Comparison of ENCODE assay signal across 17 cellular contexts in the genomic region with DNA sequence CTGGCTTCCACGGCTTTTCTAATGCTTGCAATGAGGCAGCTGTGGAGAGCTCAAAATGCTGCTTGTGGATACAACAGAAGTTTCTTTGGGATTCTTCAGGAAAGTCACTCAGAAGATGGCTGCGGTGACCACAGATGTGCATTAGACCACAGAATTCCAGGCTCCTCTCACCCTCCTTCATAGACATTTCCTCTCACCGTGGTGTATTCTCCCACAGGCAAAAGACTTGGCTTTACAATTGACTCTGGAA.
DNase-seq lines count a peak whose midpoint lies in the region; ATAC-seq, FAIRE-seq and TF ChIP-seq lines count a peak whose summit lies in the region.
"Had no signal": no experiment of that assay in that cellular context is flagged by ENCODE, and none has a peak within 500 bp of the region (broad histone marks: within the 10 kb centered on the region; RNA-seq: fewer than 3 reads in every experiment).

No MANE protein-coding gene starts in this region.

- TF ChIP-seq CTCF in GM23338 (conservative IDR thresholded peaks at IDR 0.05; ENCODE audit: low read depth in 2 of 2) (no peak), H1 (IDR thresholded peaks at IDR 0.05; ENCODE audit: control extremely low read depth in 1 of 3, insufficient read depth in 1 of 3, low read depth in 1 of 3, low read length in 3 of 3) (no peak), neural cell (IDR thresholded peaks at IDR 0.05; ENCODE audit: poor library complexity, severe bottlenecking) (no peak), foreskin fibroblast (IDR thresholded peaks at IDR 0.05; ENCODE audit: low read depth, low read length) (no peak)

- peak overlapping the region; percentile 84; the same call in 1 of the 2 replicates for H3K18ac ChIP-seq in H1 (ENCODE audit: extremely low read depth, low read length)

- H3K14ac ChIP-seq in H1 (ENCODE audit: insufficient read length) = no peak overlapping the region

- H3K27ac ChIP-seq in GM23338 (ENCODE audit: low read depth) = peak overlapping the region; percentile 88
- H3K27ac ChIP-seq in H1 (ENCODE audit: low read depth, low read length) = 0 out of 2 replicates have a peak overlapping the region, but pooled peaks have one; percentile 30
- H3K27ac ChIP-seq in neural cell (ENCODE audit: low read length) = peak overlapping the region; percentile 14
- H3K27ac ChIP-seq: 22Rv1, GM23248 had no signal

- H3K79me1 ChIP-seq in H1 (ENCODE audit: low read depth, low read length) = no peaks in the 10 kb centered on the region

- H3K4ac ChIP-seq in H1 (replicated peaks; ENCODE audit: insufficient read length, low read depth, low read length) = no peak overlapping the region

- TF ChIP-seq RAD21 in H1 (IDR thresholded peaks at IDR 0.05 in 1 of 2, conservative IDR thresholded peaks at IDR 0.05 in 1 of 2; ENCODE audit: low read depth in 2 of 2, low read length in 2 of 2) = no peak
- TF ChIP-seq RAD21 in neural cell (conservative IDR thresholded peaks at IDR 0.05) = no peak

- H3K9me3 Mint-ChIP-seq in GM23338 = no peaks in the 10 kb centered on the region
- H3K9me3 Mint-ChIP-seq: CD8-positive, alpha-beta T cell had no signal

- peak overlapping the region; percentile 90 for H3K27ac Mint-ChIP-seq in GM23338
- no peak overlapping the region for H3K27ac Mint-ChIP-seq in T-helper 17 cell
- H3K27ac Mint-ChIP-seq: CD14-positive monocyte; CD8-positive, alpha-beta T cell had no signal

- H3K23ac ChIP-seq in H1 (ENCODE audit: insufficient read length) = no peak overlapping the region

- no peak overlapping the region for H2BK20ac ChIP-seq in H1 (ENCODE audit: low read length)

- DNase-seq in GM23338 (ENCODE audit: low spot score) (peak; percentile 31), RPMI7951 (ENCODE audit: low read depth) (peak; percentile 33), H1 (ENCODE audit: low read depth in 1 of 2, low spot score in 2 of 2) (no peak), DMS153 (lab: John Stamatoyannopoulos, UW) (no peak), foreskin fibroblast (no peak), T-helper 17 cell (no peak)
- DNase-seq: CD8-positive, alpha-beta T cell; COR-L47; DND-41; GDM1; GM23248 had no signal

- H3K4me2 ChIP-seq in GM23338 = peak overlapping the region; percentile 71
- peak overlapping the region; percentile 35 to 50; a peak in 3 of 4 replicates for H3K4me2 ChIP-seq in H1 (ENCODE audit: insufficient read depth in 1 of 2, low read depth in 2 of 2, low read length in 2 of 2)
- no peak overlapping the region for H3K4me2 ChIP-seq in neural cell (ENCODE audit: low read length)

- H3K4me1 ChIP-seq in GM23338 (ENCODE audit: insufficient read depth) (peaks cover 80% of the 10 kb centered on the region), H1 (replicated peaks in 1 of 4; ENCODE audit: control insufficient read depth in 3 of 4, insufficient read depth in 4 of 4, low read length in 3 of 4) (peaks cover 7 to 39% (median 22%) of the 10 kb centered on the region in 4 experiments)

- WGBS in H1 (ENCODE audit: extremely low coverage in 1 of 2, insufficient coverage in 1 of 2, insufficient read length in 1 of 2, insufficient replicate concordance in 2 of 2, low coverage in 1 of 2, low lambda C conversion rate in 2 of 2, missing lambda C conversion rate in 1 of 2), 2 experiments = 31% methylated on average over 3 of the region's 3 CpGs; no CpG with 5 or more reads in 1 of the 2 experiments

- CTCF ChIA-PET in H1 (lab: Charles Lee; ENCODE audit: partially characterized antibody) = interaction anchor here (0.6 to 1.3 kb wide), 4 partner anchors 26 to 1254 kb away, joined by 3 read pairs; no protein-coding TSS in a partner anchor

- POLR2A ChIA-PET in H1 (lab: Charles Lee; ENCODE audit: partially characterized antibody) = interaction anchor here (1.0 kb wide), 1 partner anchor 13 kb away, joined by 3 read pairs; no protein-coding TSS in a partner anchor

- H3K56ac ChIP-seq in H1 (replicated peaks; ENCODE audit: insufficient read length, low read depth, low read length) = no peak overlapping the region

- H3K36me3 Mint-ChIP-seq in GM23338 (ENCODE audit: low read depth) (peaks cover 10% of the 10 kb centered on the region; the same call in 2 of the 3 replicates), T-helper 17 cell (ENCODE audit: low read depth) (no peaks in the 10 kb centered on the region)
- H3K36me3 Mint-ChIP-seq: CD14-positive monocyte; CD8-positive, alpha-beta T cell had no signal

- no peak overlapping the region for H2BK15ac ChIP-seq in H1 (ENCODE audit: low read length)

- H3K9me3 ChIP-seq in H1 (ENCODE audit: insufficient read depth in 2 of 2, low read depth in 1 of 2, low read length in 1 of 2) (no peaks in the 10 kb centered on the region), neural cell (ENCODE audit: low read length) (no peaks in the 10 kb centered on the region), T-helper 17 cell (ENCODE audit: control insufficient read depth, low read length, poor library complexity, severe bottlenecking) (no peaks in the 10 kb centered on the region)
- H3K9me3 ChIP-seq: HAP-1 had no signal

- H3K27me3 ChIP-seq in GM23338 (ENCODE audit: insufficient read depth) (no peaks in the 10 kb centered on the region), H1 (replicated peaks in 1 of 4; ENCODE audit: control insufficient read depth in 3 of 4, extremely low read depth in 1 of 4, insufficient read depth in 3 of 4, low read length in 3 of 4) (no peaks in the 10 kb centered on the region), neural cell (ENCODE audit: insufficient read depth, low read depth, low read length) (no peaks in the 10 kb centered on the region)

- TF ChIP-seq EP300 in H1 (IDR thresholded peaks at IDR 0.05; ENCODE audit: borderline replicate concordance in 1 of 2, low read depth in 2 of 2, low read length in 2 of 2) (no peak), neural cell (conservative IDR thresholded peaks at IDR 0.05; ENCODE audit: poor library complexity, severe bottlenecking) (no peak)

- no peak overlapping the region for H2AFZ ChIP-seq in GM23338
- no peak overlapping the region for H2AFZ ChIP-seq in H1 (ENCODE audit: low read length)
- H2AFZ ChIP-seq in neural cell (ENCODE audit: low read depth, low read length) = no peak overlapping the region
- H2AFZ ChIP-seq: GM23248 had no signal

- peak overlapping the region; percentile 69; the same call in 1 of the 2 replicates for H2AK5ac ChIP-seq in H1 (ENCODE audit: low read depth, low read length)

- peak overlapping the region; percentile 10 for H4K5ac ChIP-seq in H1 (ENCODE audit: insufficient read length, low read depth, low read length)

- H4K20me1 ChIP-seq in GM23338 (replicated peaks; ENCODE audit: insufficient read depth) (no peaks in the 10 kb centered on the region), H1 (replicated peaks in 1 of 2; ENCODE audit: control insufficient read depth in 1 of 2, insufficient read depth in 2 of 2, low read length in 2 of 2) (no peaks in the 10 kb centered on the region), neural cell (ENCODE audit: insufficient read depth) (no peaks in the 10 kb centered on the region)

- H3K4me1 Mint-ChIP-seq in GM23338 (peaks cover 71% of the 10 kb centered on the region), T-helper 17 cell (no peaks in the 10 kb centered on the region)

- H3K4me3 Mint-ChIP-seq in GM23338 (no peak overlapping the region), T-helper 17 cell (no peak overlapping the region)
- H3K4me3 Mint-ChIP-seq: CD14-positive monocyte; CD8-positive, alpha-beta T cell had no signal

- peaks cover 4% of the 10 kb centered on the region for H3K27me3 Mint-ChIP-seq in GM23338 (ENCODE audit: insufficient read depth, low read depth, poor library complexity)
- peaks cover 9% of the 10 kb centered on the region for H3K27me3 Mint-ChIP-seq in T-helper 17 cell

- H3K9ac ChIP-seq in H1 (replicated peaks in 1 of 4; ENCODE audit: extremely low read depth in 1 of 4, low read depth in 3 of 4, low read length in 3 of 4) = no peak overlapping the region
- no peak overlapping the region for H3K9ac ChIP-seq in neural cell (ENCODE audit: low read length)
- H3K9ac ChIP-seq: GM23248 had no signal

- peak overlapping the region; percentile 92 for H4K91ac ChIP-seq in H1 (replicated peaks; ENCODE audit: insufficient read length, low read length)

- H2BK120ac ChIP-seq in H1 (replicated peaks; ENCODE audit: low read depth, low read length) = peak overlapping the region; percentile 34

- H4K8ac ChIP-seq in H1 (ENCODE audit: extremely low read depth, insufficient read depth, low read length) = no peak overlapping the region

- peak overlapping the region; percentile 55; the same call in 1 of the 2 replicates for H2BK5ac ChIP-seq in H1 (ENCODE audit: low read depth, low read length)

- 0 out of 2 replicates have a peak overlapping the region, but pooled peaks have one; percentile 86 for H2BK12ac ChIP-seq in H1 (ENCODE audit: low read depth, low read length)

- H3K36me3 ChIP-seq in GM23338 (ENCODE audit: insufficient read depth) = no peaks in the 10 kb centered on the region; the same call in 1 of the 2 replicates
- H3K36me3 ChIP-seq in H1 (ENCODE audit: control insufficient read depth in 2 of 4, insufficient read depth in 4 of 4, low read length in 3 of 4) = no peaks in the 10 kb centered on the region
- H3K36me3 ChIP-seq in neural cell (ENCODE audit: insufficient read depth, low read length) = no peaks in the 10 kb centered on the region
- H3K36me3 ChIP-seq: HAP-1 had no signal

- H3K4me3 ChIP-seq in GM23338 (peak overlapping the region; percentile 25), H1 (ENCODE audit: extremely low read depth in 1 of 4, insufficient read depth in 2 of 4, low read depth in 3 of 4, low read length in 4 of 4) (peak overlapping the region in 1 of 4 experiments; percentile 29; a peak in 1 of 8 replicates), neural cell (ENCODE audit: low read length) (no peak overlapping the region), foreskin fibroblast (ENCODE audit: low read depth in 1 of 2, low read length in 2 of 2) (no peak overlapping the region)
- H3K4me3 ChIP-seq: GM23248, HAP-1, K562 had no signal

- no peak for TF ChIP-seq POLR2A in H1 (IDR thresholded peaks at IDR 0.05; ENCODE audit: control extremely low read depth in 1 of 2, low read depth in 2 of 2, low read length in 2 of 2)

- no peak for FAIRE-seq in H1 (lab: Jason Lieb, UNC)
- FAIRE-seq: D721Med, K562 had no signal

- ATAC-seq in GM23338 (peak; percentile 17), T-helper 17 cell (no peak)
- ATAC-seq: CD8-positive, alpha-beta T cell; K562 had no signal

- peaks cover 5% of the 10 kb centered on the region; the same call in 1 of the 2 replicates for H3K9me2 ChIP-seq in GM23338 (ENCODE audit: insufficient read depth)
- no peaks in the 10 kb centered on the region for H3K9me2 ChIP-seq in neural cell (ENCODE audit: insufficient read depth, low read length)

- H3K23me2 ChIP-seq in H1 (ENCODE audit: low read depth, low read length) = no peaks in the 10 kb centered on the region

- no peaks in the 10 kb centered on the region for H3K79me2 ChIP-seq in GM23338 (replicated peaks; ENCODE audit: insufficient read depth)
- no peaks in the 10 kb centered on the region for H3K79me2 ChIP-seq in H1 (ENCODE audit: control insufficient read depth in 1 of 2, insufficient read depth in 2 of 2, low read length in 2 of 2)
- no peaks in the 10 kb centered on the region for H3K79me2 ChIP-seq in neural cell (replicated peaks; ENCODE audit: insufficient read depth, low read length)

- peaks cover 16% of the 10 kb centered on the region for H3F3A ChIP-seq in GM23338 (replicated peaks; ENCODE audit: low read depth)
- H3F3A ChIP-seq in neural cell (ENCODE audit: insufficient read depth, low read length, poor library complexity, severe bottlenecking) = peaks cover 7% of the 10 kb centered on the region

Comparison
In these comparisons a context has a peak if more than half of its experiments do, and no peak if none do; other contexts are left out.
1. DNase-seq: peak in GM23338 (single experiment) and RPMI7951 (single experiment); none in H1 (0 of 2), DMS153 (single experiment), foreskin fibroblast (0 of 2) and T-helper 17 cell (0 of 3).
2. H3K27ac ChIP-seq: peak in every context shown above with its lines; median percentile 88 in GM23338; 30 in H1; 14 in neural cell.